Comparison of ENCODE assay signal across 8 cellular contexts in genomic region chr3:107431048-107431297, GRCh38. TPM values are rescaled to one million over a fixed set of nuclear protein-coding genes. Genes with fewer than 3 reads are reported as not detected.
DNase-seq lines count a peak whose midpoint lies in the region; TF ChIP-seq lines count a peak whose summit lies in the region.

No MANE protein-coding gene starts in this region.

- CTCF ChIA-PET in HEK293 (lab: Yijun Ruan, JAX) (interaction anchor here (0.7 to 1.7 kb wide), 7 partner anchors 13 to 209 kb away, joined by 3 to 6 read pairs (median 3); no protein-coding TSS in a partner anchor), mammary epithelial cell (lab: Charles Lee; ENCODE audit: low non-redundant PET) (no interaction called here)

- WGBS in mammary epithelial cell (ENCODE audit: low coverage, missing lambda C conversion rate), result 3% methylated on average over 7 of the region's 17 CpGs

- H3K79me2 ChIP-seq in OCI-LY3 (ENCODE audit: low read length) (no peaks in the 10 kb centered on the region), mammary epithelial cell (ENCODE audit: insufficient read depth, low read length) (no peaks in the 10 kb centered on the region)

- H3K27ac ChIP-seq in HEK293 (ENCODE audit: extremely low read depth, low read depth, low read length) (peak overlapping the region; percentile 94), OCI-LY3 (ENCODE audit: low read length) (no peak overlapping the region), mammary epithelial cell (ENCODE audit: insufficient read depth, low read depth, low read length) (no peak overlapping the region)

- TF ChIP-seq CTCF in GM13977 (IDR thresholded peaks at IDR 0.05; ENCODE audit: extremely low read depth, insufficient read depth, missing control alignments), result no peak
- no peak for TF ChIP-seq CTCF in HEK293 (tag by site-specific recombination; IDR thresholded peaks at IDR 0.05)
- TF ChIP-seq CTCF in OCI-LY3 (IDR thresholded peaks at IDR 0.05; ENCODE audit: low read depth, low read length), result no peak
- no peak for TF ChIP-seq CTCF in mammary epithelial cell (conservative IDR thresholded peaks at IDR 0.05 in 1 of 2, IDR thresholded peaks at IDR 0.05 in 1 of 2; ENCODE audit: extremely low read depth in 1 of 2, insufficient read depth in 1 of 2, low read depth in 1 of 2, low read length in 2 of 2)

- POLR2A ChIA-PET in HEK293 (lab: Yijun Ruan, JAX), result interaction anchor here (0.8 to 2.1 kb wide), 3 partner anchors 10 to 189 kb away, joined by 3 to 7 read pairs (median 6); no protein-coding TSS in a partner anchor

- intact Hi-C loops in mammary epithelial cell (cut with micrococcal nuclease), result loop anchor here (1.0 to 2.0 kb wide), 2 partner anchors 91 to 194 kb away; partner anchors contain the start of gene BBX

- DNase-seq in GM13977 (ENCODE audit: low spot score) (peak; percentile 41), mammary epithelial cell (peak; percentile 27), left kidney (ENCODE audit: low read depth, low spot score) (peak; percentile 79), cortex of kidney (lab: John Stamatoyannopoulos, UW) (no peak), iPS-NIHi7 (ENCODE audit: extremely low spot score) (no peak)
- peak; percentile 6 for DNase-seq in stimulated activated CD8-positive, alpha-beta memory T cell treated with anti-CD3 and anti-CD28 coated beads, Interleukin-15, amount 100 ng/mL, for 24 hours (ENCODE audit: low read depth)

- no TSS peak for BruUV-seq in mammary epithelial cell (replicated peaks; lab: Mats Ljungman, UMichigan)

- peak overlapping the region; percentile 97 for H3K4me2 ChIP-seq in OCI-LY3 (ENCODE audit: low read length)
- peak overlapping the region; percentile 98 for H3K4me2 ChIP-seq in mammary epithelial cell (ENCODE audit: insufficient read depth, low read depth, low read length)

- H4K20me1 ChIP-seq in OCI-LY3 (ENCODE audit: insufficient read depth, low read length) (no peaks in the 10 kb centered on the region), mammary epithelial cell (ENCODE audit: insufficient read depth, low read length) (no peaks in the 10 kb centered on the region)

- H3K9me3 ChIP-seq in HEK293 (ENCODE audit: control insufficient read depth, insufficient read depth, low read depth, low read length), result no peaks in the 10 kb centered on the region
- H3K9me3 ChIP-seq in OCI-LY3 (ENCODE audit: insufficient read depth, low read length), result no peaks in the 10 kb centered on the region
- H3K9me3 ChIP-seq in mammary epithelial cell (replicated peaks; ENCODE audit: insufficient read depth, low read length), result no peaks in the 10 kb centered on the region

- in situ Hi-C loops in GM13977 (cut with MboI; ENCODE audit: low pct_unique_long_range_greater_than_20kb, low sequenced_read_pairs, unreplicated experiment), result no loop called here
- in situ Hi-C loops in mammary epithelial cell (cut with MboI; ENCODE audit: low sequenced_read_pairs in 2 of 2), result loop anchor here in 1 of 2 donors (10.0 kb wide), 1 partner anchor 94 kb away; the partner anchor contains the start of gene BBX

- H3K9ac ChIP-seq in OCI-LY3 (ENCODE audit: low read length) (peak overlapping the region; percentile 85), mammary epithelial cell (ENCODE audit: insufficient read depth, low read length) (no peak overlapping the region)

- H3K4me3 ChIP-seq in HEK293 (ENCODE audit: low read depth, low read length) (peak overlapping the region; percentile 63), OCI-LY3 (ENCODE audit: low read length) (peak overlapping the region; percentile 84), mammary epithelial cell (replicated peaks in 1 of 3; ENCODE audit: insufficient read depth in 1 of 3, low read depth in 2 of 3, low read length in 3 of 3) (peak overlapping the region; percentile 57 to 78 (median 70))

- 0 out of 2 replicates have a peak, but pooled peaks cover 3% of the 10 kb centered on the region for H3K27me3 ChIP-seq in OCI-LY3 (ENCODE audit: low read depth, low read length)
- no peaks in the 10 kb centered on the region for H3K27me3 ChIP-seq in mammary epithelial cell (ENCODE audit: insufficient read depth, low read length)

- H3K4me1 ChIP-seq in HEK293 (ENCODE audit: control insufficient read depth, insufficient read depth, low read length) (peaks cover 5% of the 10 kb centered on the region; the same call in 1 of the 2 replicates), OCI-LY3 (ENCODE audit: low read length) (peaks cover 7% of the 10 kb centered on the region), mammary epithelial cell (ENCODE audit: insufficient read depth, low read length) (peaks cover 32% of the 10 kb centered on the region)

- dilution Hi-C loops in mammary epithelial cell (cut with HindIII; ENCODE audit: low sequenced_read_pairs), result no loop called here

- peak overlapping the region; percentile 74 for H2AFZ ChIP-seq in OCI-LY3 (ENCODE audit: low read depth, low read length)
- peak overlapping the region; percentile 92 for H2AFZ ChIP-seq in mammary epithelial cell (ENCODE audit: low read depth, low read length)

- no peaks in the 10 kb centered on the region for H3K36me3 ChIP-seq in HEK293 (ENCODE audit: control insufficient read depth in 2 of 2, insufficient read depth in 1 of 2, low read length in 2 of 2)
- no peaks in the 10 kb centered on the region for H3K36me3 ChIP-seq in OCI-LY3 (replicated peaks; ENCODE audit: low read depth, low read length)
- H3K36me3 ChIP-seq in mammary epithelial cell (ENCODE audit: insufficient read depth, low read length), result no peaks in the 10 kb centered on the region

TF ChIP-seq in HEK293, 187 proteins besides CTCF, POLR2A, EP300 and RAD21:
- peak; percentile 9; the same call in 1 of the 2 replicates for TF ChIP-seq ZNF692 (tag by site-specific recombination; IDR thresholded peaks at IDR 0.05)
- 0 out of 2 replicates have a peak, but pooled peaks have one; percentile 29 for TF ChIP-seq ZNF202 (tag by site-specific recombination; IDR thresholded peaks at IDR 0.05; ENCODE audit: borderline replicate concordance)
- TF ChIP-seq PRDM10 (tag by site-specific recombination; IDR thresholded peaks at IDR 0.05), result 0 out of 2 replicates have a peak, but pooled peaks have one; percentile 6
- TF ChIP-seq SP3 (tag by site-specific recombination; IDR thresholded peaks at IDR 0.05), result no peak
- TF ChIP-seq ZBTB17 (tag by site-specific recombination; IDR thresholded peaks at IDR 0.05), result no peak
- TF ChIP-seq KLF8 (tag by site-specific recombination; IDR thresholded peaks at IDR 0.05), result 0 out of 2 replicates have a peak, but pooled peaks have one; percentile 13
- peak; percentile 10; the same call in 1 of the 2 replicates for TF ChIP-seq ZXDB (tag by site-specific recombination; IDR thresholded peaks at IDR 0.05)

RNA-seq across cellular contexts. Expression of gene CCDC54, which starts 53.7 kb away (rescaled TPM):
- total RNA-seq in mammary epithelial cell, result not detected
- not detected for polyA plus RNA-seq in mammary epithelial cell
- polyA minus RNA-seq in mammary epithelial cell, result not detected

Comparison
In these comparisons a context has a peak if more than half of its experiments do, and no peak if none do; other contexts are left out.
1. DNase-seq: peak in GM13977 (single experiment), mammary epithelial cell (single experiment), left kidney (single experiment) and stimulated activated CD8-positive, alpha-beta memory T cell treated with anti-CD3 and anti-CD28 coated beads, Interleukin-15, amount 100 ng/mL, for 24 hours (single experiment); none in cortex of kidney (single experiment) and iPS-NIHi7 (single experiment).
2. Peak in every context shown above with its lines, with median percentiles within 50 percentile points of each other: H3K4me3 ChIP-seq.